Comparison of ENCODE assay signal across 22 cellular contexts in genomic region chr6:157625111-157625510, GRCh38.
DNase-seq lines count a peak whose midpoint lies in the region; ATAC-seq, FAIRE-seq and TF ChIP-seq lines count a peak whose summit lies in the region.
"Had no signal": no experiment of that assay in that cellular context is flagged by ENCODE, and none has a peak within 500 bp of the region (broad histone marks: within the 10 kb centered on the region; RNA-seq: fewer than 3 reads in every experiment).

No MANE protein-coding gene starts in this region.

- 43% methylated on average over 7 of the region's 7 CpGs for WGBS in K562 (ENCODE audit: insufficient coverage, low coverage, missing lambda C conversion rate)

- no peaks in the 10 kb centered on the region for H3K79me2 ChIP-seq in K562 (ENCODE audit: control insufficient read depth, insufficient read depth, low read length)

- BruUV-seq in K562 (replicated peaks; lab: Mats Ljungman, UMichigan) = no TSS peak

- intact Hi-C loops in K562 (cut with micrococcal nuclease) (no loop called here), posterior vena cava (cut with DNase I) (loop anchor here in 1 of 2 donors (5.0 kb wide), 1 partner anchor 132 kb away; no protein-coding TSS in a partner anchor)

- in situ Hi-C loops in K562 (cut with MboI) = no loop called here

- no peak for TF ChIP-seq EP300 in K562 (IDR thresholded peaks at IDR 0.05; ENCODE audit: low read length)

- no peak for TF ChIP-seq RAD21 in K562 (CRISPR knock-in tag; conservative IDR thresholded peaks at IDR 0.05 in 1 of 2, IDR thresholded peaks at IDR 0.05 in 1 of 2)

- no peak overlapping the region for H3K27ac ChIP-seq in HEK293 (ENCODE audit: extremely low read depth, low read depth, low read length)
- no peak overlapping the region for H3K27ac ChIP-seq in K562 (ENCODE audit: extremely low read depth, low read depth, low read length)
- H3K27ac ChIP-seq in substantia nigra (ENCODE audit: low read depth, low read length, poor library complexity, severe bottlenecking) = no peak overlapping the region
- H3K27ac ChIP-seq: C4-2B, PC-9, SJSA1 had no signal

- POLR2A ChIA-PET in HEK293 (lab: Yijun Ruan, JAX) (no interaction called here), K562 (lab: Yijun Ruan, JAX) (no interaction called here)

- TF ChIP-seq POLR2A in K562 (conservative IDR thresholded peaks at IDR 0.05) = no peak

- no peaks in the 10 kb centered on the region; a peak in 1 of 5 replicates for H3K27me3 ChIP-seq in K562 (ENCODE audit: control insufficient read depth in 2 of 2, insufficient read depth in 2 of 2, low read length in 2 of 2)
- H3K27me3 ChIP-seq: MG63, SJSA1 had no signal

- ATAC-seq in K562 (peak; percentile 63), HG03457 (IDR thresholded peaks at IDR 0.05; ENCODE audit: unreplicated experiment) (no peak)
- ATAC-seq: CD8-positive, alpha-beta T cell; Right ventricle myocardium inferior had no signal

- H3K4me1 ChIP-seq in HEK293 (ENCODE audit: control insufficient read depth, insufficient read depth, low read length) (no peaks in the 10 kb centered on the region; the same call in 1 of the 2 replicates), K562 (replicated peaks in 1 of 2; ENCODE audit: control insufficient read depth in 2 of 2, insufficient read depth in 2 of 2, low read length in 2 of 2) (no peaks in the 10 kb centered on the region; a peak in 2 of 5 replicates)
- H3K4me1 ChIP-seq: Caco-2, SJSA1 had no signal

- no peak overlapping the region for H3K4me3 ChIP-seq in HEK293 (ENCODE audit: low read depth, low read length)
- H3K4me3 ChIP-seq in K562 = no peak overlapping the region
- H3K4me3 ChIP-seq: MG63, PC-9, SJSA1 had no signal

- H2AFZ ChIP-seq in K562 (ENCODE audit: low read depth, low read length) = no peak overlapping the region
- H2AFZ ChIP-seq: PC-9 had no signal

- DNase-seq in K562 (ENCODE audit: extremely low read depth in 1 of 4, low spot score in 3 of 4) (peak in 2 of 4 experiments; percentile 25 to 34), posterior vena cava (ENCODE audit: low spot score) (peak; percentile 44), islet precursor cell (no peak), germinal center (ENCODE audit: low spot score) (no peak), substantia nigra (lab: John Stamatoyannopoulos, UW) (no peak)
- DNase-seq: Caco-2; CD8-positive, alpha-beta T cell; DMS 273 treated with DMSO at 0.1 percent for 48 hours; DMS79 treated with DMSO at 0.1 percent for 48 hours; GF-D8; KG1; MG63; NCI-H2029 treated with DMSO at 0.1 percent for 48 hours; NCI-H2227 treated with DMSO at 0.1 percent for 48 hours; NCI-H526 treated with DMSO at 0.1 percent for 48 hours; PC-9 had no signal

- no peak for FAIRE-seq in K562 (lab: Jason Lieb, UNC)
- FAIRE-seq: GM12892 had no signal

- TF ChIP-seq CTCF in HEK293 (tag by site-specific recombination; IDR thresholded peaks at IDR 0.05) (no peak), K562 (IDR thresholded peaks at IDR 0.05 in 2 of 3, conservative IDR thresholded peaks at IDR 0.05 in 1 of 3; ENCODE audit: insufficient read depth in 2 of 3, low read depth in 1 of 3, low read length in 3 of 3) (no peak)

- peak overlapping the region in 1 of 2 experiments; percentile 39; a peak in 1 of 4 replicates for H3K9ac ChIP-seq in K562 (ENCODE audit: insufficient read depth in 1 of 2, low read depth in 2 of 2, low read length in 2 of 2)

- H3K36me3 ChIP-seq in HEK293 (ENCODE audit: control insufficient read depth in 2 of 2, insufficient read depth in 1 of 2, low read length in 2 of 2) (no peaks in the 10 kb centered on the region; a peak in 1 of 3 replicates), K562 (ENCODE audit: control insufficient read depth, insufficient read depth, low read length) (0 out of 3 replicates have a peak, but pooled peaks cover 6% of the 10 kb centered on the region)
- H3K36me3 ChIP-seq: MG63 had no signal

- no peaks in the 10 kb centered on the region for H3K9me3 ChIP-seq in HEK293 (ENCODE audit: control insufficient read depth, insufficient read depth, low read depth, low read length)
- no peaks in the 10 kb centered on the region for H3K9me3 ChIP-seq in K562 (replicated peaks; ENCODE audit: control insufficient read depth, insufficient read depth, low read depth, low read length)
- H3K9me3 ChIP-seq: Caco-2, MG63, SJSA1 had no signal

- no peaks in the 10 kb centered on the region for H4K20me1 ChIP-seq in K562 (replicated peaks; ENCODE audit: control insufficient read depth, insufficient read depth, low read length)

- no peak overlapping the region for H3K4me2 ChIP-seq in K562 (ENCODE audit: insufficient read depth, low read length)
- H3K4me2 ChIP-seq: PC-9 had no signal

- CTCF ChIA-PET in HEK293 (lab: Yijun Ruan, JAX) = interaction anchor here (0.6 kb wide), 1 partner anchor 1539 kb away, joined by 3 read pairs; no protein-coding TSS in a partner anchor
- CTCF ChIA-PET in K562 (lab: Yijun Ruan, JAX; ENCODE audit: low intra/inter-chr PET ratio) = no interaction called here

- no peaks in the 10 kb centered on the region for H3K9me1 ChIP-seq in K562 (ENCODE audit: control insufficient read depth, insufficient read depth, low read length)

TF ChIP-seq in HEK293, 187 proteins besides CTCF, POLR2A, EP300 and RAD21:
- no peak for TF ChIP-seq YY2 (tag by site-specific recombination; IDR thresholded peaks at IDR 0.05)
- peak; percentile 39; the same call in 1 of the 2 replicates for TF ChIP-seq SCRT2 (tag by site-specific recombination; IDR thresholded peaks at IDR 0.05)
- TF ChIP-seq ZNF112 (tag by site-specific recombination; IDR thresholded peaks at IDR 0.05) = no peak
- no peak for TF ChIP-seq ZNF707 (tag by site-specific recombination; IDR thresholded peaks at IDR 0.05)

TF ChIP-seq in K562, 482 proteins besides CTCF, POLR2A, EP300 and RAD21 (continues in another document):
- TF ChIP-seq HINFP (tag; conservative IDR thresholded peaks at IDR 0.05; ENCODE audit: low read depth) (no peak), MYC (IDR thresholded peaks at IDR 0.05; ENCODE audit: low read depth, low read length) (0 out of 2 replicates have a peak, but pooled peaks have one; percentile 33), MYC (CRISPR knock-in tag; IDR thresholded peaks at IDR 0.05; ENCODE audit: borderline replicate concordance, low read depth) (no peak), PTRF (tag; IDR thresholded peaks at IDR 0.05) (no peak), ZSCAN32 (CRISPR knock-in tag; IDR thresholded peaks at IDR 0.05) (no peak), SREBF1 (IDR thresholded peaks at IDR 0.05; ENCODE audit: borderline replicate concordance, low read depth, low read length) (no peak), ZNF239 (CRISPR knock-in tag; IDR thresholded peaks at IDR 0.05) (no peak), SRF (CRISPR knock-in tag; IDR thresholded peaks at IDR 0.05) (no peak), SNIP1 (IDR thresholded peaks at IDR 0.05; ENCODE audit: low read depth) (no peak), BHLHE40 (IDR thresholded peaks at IDR 0.05; ENCODE audit: low read length) (peak; percentile 76), FOXP1 (CRISPR knock-in tag; IDR thresholded peaks at IDR 0.05) (no peak), SMAD4 (CRISPR knock-in tag; conservative IDR thresholded peaks at IDR 0.05) (no peak), ZNF696 (CRISPR knock-in tag; conservative IDR thresholded peaks at IDR 0.05) (no peak)
- TF ChIP-seq, protein P1, sequence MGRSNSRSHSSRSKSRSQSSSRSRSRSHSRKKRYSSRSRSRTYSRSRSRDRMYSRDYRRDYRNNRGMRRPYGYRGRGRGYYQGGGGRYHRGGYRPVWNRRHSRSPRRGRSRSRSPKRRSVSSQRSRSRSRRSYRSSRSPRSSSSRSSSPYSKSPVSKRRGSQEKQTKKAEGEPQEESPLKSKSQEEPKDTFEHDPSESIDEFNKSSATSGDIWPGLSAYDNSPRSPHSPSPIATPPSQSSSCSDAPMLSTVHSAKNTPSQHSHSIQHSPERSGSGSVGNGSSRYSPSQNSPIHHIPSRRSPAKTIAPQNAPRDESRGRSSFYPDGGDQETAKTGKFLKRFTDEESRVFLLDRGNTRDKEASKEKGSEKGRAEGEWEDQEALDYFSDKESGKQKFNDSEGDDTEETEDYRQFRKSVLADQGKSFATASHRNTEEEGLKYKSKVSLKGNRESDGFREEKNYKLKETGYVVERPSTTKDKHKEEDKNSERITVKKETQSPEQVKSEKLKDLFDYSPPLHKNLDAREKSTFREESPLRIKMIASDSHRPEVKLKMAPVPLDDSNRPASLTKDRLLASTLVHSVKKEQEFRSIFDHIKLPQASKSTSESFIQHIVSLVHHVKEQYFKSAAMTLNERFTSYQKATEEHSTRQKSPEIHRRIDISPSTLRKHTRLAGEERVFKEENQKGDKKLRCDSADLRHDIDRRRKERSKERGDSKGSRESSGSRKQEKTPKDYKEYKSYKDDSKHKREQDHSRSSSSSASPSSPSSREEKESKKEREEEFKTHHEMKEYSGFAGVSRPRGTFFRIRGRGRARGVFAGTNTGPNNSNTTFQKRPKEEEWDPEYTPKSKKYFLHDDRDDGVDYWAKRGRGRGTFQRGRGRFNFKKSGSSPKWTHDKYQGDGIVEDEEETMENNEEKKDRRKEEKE (IDR thresholded peaks at IDR 0.05; ENCODE audit: borderline replicate concordance in 1 of 2, control insufficient read depth in 1 of 2, low read depth in 2 of 2, low read length in 1 of 2) = no peak

Comparison
In these comparisons a context has a peak if more than half of its experiments do, and no peak if none do; other contexts are left out.
1. Of the 44 proteins assayed by ChIP-seq in both K562 and HEK293: peak only in K562: ZBTB17; only in HEK293: none; in both: none; in neither: 43.